ENCODE assay signal across 15 cellular contexts in genomic region chrY:18034864-18035263, GRCh38. TPM values are rescaled to one million over a fixed set of nuclear protein-coding genes. Genes with fewer than 3 reads are reported as not detected.
"Had no signal": no experiment of that assay in that cellular context is flagged by ENCODE, and none has a peak within 500 bp of the region (broad histone marks: within the 10 kb centered on the region; RNA-seq: fewer than 3 reads in every experiment).

No MANE protein-coding gene starts in this region.

RNA-seq across cellular contexts. Expression of gene CDY2A, which starts 9.3 kb away (rescaled TPM):
- total RNA-seq: subcutaneous adipose tissue, suprapubic skin, temporal lobe, thoracic aorta, thyroid gland, tibial nerve, transverse colon, upper lobe of left lung, upper lobe of right lung, ureter, urinary bladder, uterus, vagina had no signal
- polyA plus RNA-seq: stomach, thymus, urinary bladder had no signal
